ENCODE assay signal across 1 cellular context in the genomic region with DNA sequence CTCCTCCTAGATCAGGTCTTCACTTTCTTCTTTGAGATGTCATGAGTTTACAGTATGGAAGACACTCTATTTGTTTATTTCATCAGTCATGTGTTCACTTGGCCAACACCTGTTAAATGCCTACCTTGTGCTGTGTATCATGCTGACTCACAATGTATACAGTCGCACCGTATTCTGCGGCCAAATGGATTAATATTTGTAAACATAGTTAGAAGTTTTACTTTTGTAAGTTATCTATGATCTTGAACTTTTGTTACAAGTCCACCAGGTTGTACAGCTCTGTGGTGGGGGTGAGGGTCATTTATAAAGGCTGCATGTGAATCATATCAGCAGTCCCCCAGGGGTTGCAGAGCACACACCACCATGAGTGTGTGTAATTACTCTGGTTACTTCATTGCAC.
TF ChIP-seq lines count a peak whose summit lies in the region.

No MANE protein-coding gene starts in this region.

TF ChIP-seq in HepG2, 621 proteins besides CTCF, POLR2A, EP300 and RAD21 (continued from another document and continues in another):
- TF ChIP-seq, protein P1, sequence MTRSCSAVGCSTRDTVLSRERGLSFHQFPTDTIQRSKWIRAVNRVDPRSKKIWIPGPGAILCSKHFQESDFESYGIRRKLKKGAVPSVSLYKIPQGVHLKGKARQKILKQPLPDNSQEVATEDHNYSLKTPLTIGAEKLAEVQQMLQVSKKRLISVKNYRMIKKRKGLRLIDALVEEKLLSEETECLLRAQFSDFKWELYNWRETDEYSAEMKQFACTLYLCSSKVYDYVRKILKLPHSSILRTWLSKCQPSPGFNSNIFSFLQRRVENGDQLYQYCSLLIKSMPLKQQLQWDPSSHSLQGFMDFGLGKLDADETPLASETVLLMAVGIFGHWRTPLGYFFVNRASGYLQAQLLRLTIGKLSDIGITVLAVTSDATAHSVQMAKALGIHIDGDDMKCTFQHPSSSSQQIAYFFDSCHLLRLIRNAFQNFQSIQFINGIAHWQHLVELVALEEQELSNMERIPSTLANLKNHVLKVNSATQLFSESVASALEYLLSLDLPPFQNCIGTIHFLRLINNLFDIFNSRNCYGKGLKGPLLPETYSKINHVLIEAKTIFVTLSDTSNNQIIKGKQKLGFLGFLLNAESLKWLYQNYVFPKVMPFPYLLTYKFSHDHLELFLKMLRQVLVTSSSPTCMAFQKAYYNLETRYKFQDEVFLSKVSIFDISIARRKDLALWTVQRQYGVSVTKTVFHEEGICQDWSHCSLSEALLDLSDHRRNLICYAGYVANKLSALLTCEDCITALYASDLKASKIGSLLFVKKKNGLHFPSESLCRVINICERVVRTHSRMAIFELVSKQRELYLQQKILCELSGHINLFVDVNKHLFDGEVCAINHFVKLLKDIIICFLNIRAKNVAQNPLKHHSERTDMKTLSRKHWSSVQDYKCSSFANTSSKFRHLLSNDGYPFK (CRISPR knock-in tag; IDR thresholded peaks at IDR 0.05; ENCODE audit: borderline replicate concordance): no peak
- peak; percentile 74; the same call in 1 of the 2 replicates for TF ChIP-seq FOXK1 (CRISPR knock-in tag; IDR thresholded peaks at IDR 0.05; ENCODE audit: borderline replicate concordance, low read depth)
- no peak for TF ChIP-seq EZH2 (conservative IDR thresholded peaks at IDR 0.05; ENCODE audit: low read depth, low read length)
- no peak for TF ChIP-seq ZSCAN12 (CRISPR knock-in tag; IDR thresholded peaks at IDR 0.05)
- TF ChIP-seq, protein P2, sequence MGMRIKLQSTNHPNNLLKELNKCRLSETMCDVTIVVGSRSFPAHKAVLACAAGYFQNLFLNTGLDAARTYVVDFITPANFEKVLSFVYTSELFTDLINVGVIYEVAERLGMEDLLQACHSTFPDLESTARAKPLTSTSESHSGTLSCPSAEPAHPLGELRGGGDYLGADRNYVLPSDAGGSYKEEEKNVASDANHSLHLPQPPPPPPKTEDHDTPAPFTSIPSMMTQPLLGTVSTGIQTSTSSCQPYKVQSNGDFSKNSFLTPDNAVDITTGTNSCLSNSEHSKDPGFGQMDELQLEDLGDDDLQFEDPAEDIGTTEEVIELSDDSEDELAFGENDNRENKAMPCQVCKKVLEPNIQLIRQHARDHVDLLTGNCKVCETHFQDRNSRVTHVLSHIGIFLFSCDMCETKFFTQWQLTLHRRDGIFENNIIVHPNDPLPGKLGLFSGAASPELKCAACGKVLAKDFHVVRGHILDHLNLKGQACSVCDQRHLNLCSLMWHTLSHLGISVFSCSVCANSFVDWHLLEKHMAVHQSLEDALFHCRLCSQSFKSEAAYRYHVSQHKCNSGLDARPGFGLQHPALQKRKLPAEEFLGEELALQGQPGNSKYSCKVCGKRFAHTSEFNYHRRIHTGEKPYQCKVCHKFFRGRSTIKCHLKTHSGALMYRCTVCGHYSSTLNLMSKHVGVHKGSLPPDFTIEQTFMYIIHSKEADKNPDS (CRISPR knock-in tag; IDR thresholded peaks at IDR 0.05): no peak
- no peak for TF ChIP-seq ZNF30 (CRISPR knock-in tag; IDR thresholded peaks at IDR 0.05)
- TF ChIP-seq ZEB1 (IDR thresholded peaks at IDR 0.05; ENCODE audit: insufficient replicate concordance, low read depth): peak; percentile 49
- TF ChIP-seq, protein P3, sequence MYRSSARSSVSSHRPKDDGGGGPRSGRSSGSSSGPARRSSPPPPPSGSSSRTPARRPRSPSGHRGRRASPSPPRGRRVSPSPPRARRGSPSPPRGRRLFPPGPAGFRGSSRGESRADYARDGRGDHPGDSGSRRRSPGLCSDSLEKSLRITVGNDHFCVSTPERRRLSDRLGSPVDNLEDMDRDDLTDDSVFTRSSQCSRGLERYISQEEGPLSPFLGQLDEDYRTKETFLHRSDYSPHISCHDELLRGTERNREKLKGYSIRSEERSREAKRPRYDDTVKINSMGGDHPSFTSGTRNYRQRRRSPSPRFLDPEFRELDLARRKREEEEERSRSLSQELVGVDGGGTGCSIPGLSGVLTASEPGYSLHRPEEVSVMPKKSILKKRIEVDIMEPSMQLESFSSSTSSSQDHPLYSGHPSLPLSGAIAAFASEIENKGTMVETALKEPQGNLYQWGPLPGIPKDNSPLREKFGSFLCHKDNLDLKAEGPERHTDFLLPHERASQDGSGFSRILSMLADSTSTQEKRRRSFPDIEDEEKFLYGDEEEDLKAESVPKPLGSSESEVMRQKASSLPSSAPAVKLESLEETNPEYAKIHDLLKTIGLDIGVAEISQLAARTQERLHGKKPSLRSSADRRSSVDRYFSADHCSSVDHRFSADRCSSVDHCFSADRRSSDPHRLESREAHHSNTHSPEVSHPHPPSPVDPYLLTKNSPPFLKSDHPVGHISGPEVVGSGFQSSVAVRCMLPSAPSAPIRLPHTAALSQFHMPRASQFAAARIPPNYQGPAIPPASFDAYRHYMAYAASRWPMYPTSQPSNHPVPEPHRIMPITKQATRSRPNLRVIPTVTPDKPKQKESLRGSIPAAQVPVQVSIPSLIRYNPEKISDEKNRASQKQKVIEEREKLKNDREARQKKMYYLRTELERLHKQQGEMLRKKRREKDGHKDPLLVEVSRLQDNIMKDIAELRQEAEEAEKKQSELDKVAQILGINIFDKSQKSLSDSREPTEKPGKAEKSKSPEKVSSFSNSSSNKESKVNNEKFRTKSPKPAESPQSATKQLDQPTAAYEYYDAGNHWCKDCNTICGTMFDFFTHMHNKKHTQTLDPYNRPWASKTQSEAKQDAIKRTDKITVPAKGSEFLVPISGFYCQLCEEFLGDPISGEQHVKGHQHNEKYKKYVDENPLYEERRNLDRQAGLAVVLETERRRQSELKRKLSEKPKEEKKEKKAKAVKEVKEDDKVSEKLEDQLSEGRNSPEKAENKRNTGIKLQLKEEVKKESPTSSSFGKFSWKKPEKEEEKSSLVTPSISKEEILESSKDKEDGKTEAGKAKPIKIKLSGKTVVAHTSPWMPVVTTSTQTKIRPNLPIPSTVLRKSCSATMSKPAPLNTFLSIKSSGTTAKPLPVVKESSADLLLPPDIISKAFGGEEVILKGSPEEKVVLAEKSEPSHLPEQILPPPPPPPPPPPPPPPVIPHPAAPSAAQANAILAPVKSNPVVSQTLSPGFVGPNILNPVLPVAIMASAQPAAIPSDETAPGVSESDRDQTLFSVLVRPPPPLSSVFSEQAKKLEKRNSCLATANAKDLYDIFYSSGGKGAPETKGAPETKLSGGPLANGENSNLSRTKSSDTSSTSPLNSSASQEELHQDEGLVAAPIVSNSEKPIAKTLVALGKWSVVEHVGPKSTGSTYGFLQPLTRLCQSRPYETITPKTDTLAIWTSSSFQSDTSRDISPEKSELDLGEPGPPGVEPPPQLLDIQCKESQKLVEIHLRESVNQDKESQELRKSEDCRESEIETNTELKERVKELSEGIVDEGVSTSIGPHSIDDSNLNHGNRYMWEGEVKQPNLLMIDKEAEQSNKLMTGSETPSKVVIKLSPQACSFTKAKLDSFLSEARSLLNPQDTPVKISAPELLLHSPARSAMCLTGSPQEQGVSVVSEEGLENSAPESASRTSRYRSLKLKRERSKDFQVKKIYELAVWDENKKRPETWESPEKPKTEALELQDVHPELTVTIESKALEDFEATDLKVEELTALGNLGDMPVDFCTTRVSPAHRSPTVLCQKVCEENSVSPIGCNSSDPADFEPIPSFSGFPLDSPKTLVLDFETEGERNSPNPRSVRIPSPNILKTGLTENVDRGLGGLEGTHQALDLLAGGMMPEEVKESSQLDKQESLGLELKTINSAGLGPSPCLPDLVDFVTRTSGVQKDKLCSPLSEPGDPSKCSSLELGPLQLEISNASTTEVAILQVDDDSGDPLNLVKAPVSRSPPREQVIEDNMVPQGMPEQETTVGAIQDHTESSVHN (CRISPR knock-in tag; IDR thresholded peaks at IDR 0.05): no peak
- no peak for TF ChIP-seq KAT2B (IDR thresholded peaks at IDR 0.05; ENCODE audit: borderline replicate concordance, low read depth, low read length)
- TF ChIP-seq ZNF451 (CRISPR knock-in tag; IDR thresholded peaks at IDR 0.05): no peak
- TF ChIP-seq, protein P4, sequence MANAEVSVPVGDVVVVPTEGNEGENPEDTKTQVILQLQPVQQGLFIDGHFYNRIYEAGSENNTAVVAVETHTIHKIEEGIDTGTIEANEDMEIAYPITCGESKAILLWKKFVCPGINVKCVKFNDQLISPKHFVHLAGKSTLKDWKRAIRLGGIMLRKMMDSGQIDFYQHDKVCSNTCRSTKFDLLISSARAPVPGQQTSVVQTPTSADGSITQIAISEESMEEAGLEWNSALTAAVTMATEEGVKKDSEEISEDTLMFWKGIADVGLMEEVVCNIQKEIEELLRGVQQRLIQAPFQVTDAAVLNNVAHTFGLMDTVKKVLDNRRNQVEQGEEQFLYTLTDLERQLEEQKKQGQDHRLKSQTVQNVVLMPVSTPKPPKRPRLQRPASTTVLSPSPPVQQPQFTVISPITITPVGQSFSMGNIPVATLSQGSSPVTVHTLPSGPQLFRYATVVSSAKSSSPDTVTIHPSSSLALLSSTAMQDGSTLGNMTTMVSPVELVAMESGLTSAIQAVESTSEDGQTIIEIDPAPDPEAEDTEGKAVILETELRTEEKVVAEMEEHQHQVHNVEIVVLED (CRISPR knock-in tag; IDR thresholded peaks at IDR 0.05; ENCODE audit: borderline replicate concordance): no peak
- no peak for TF ChIP-seq SRSF1 (optimal IDR thresholded peaks at IDR 0.05; ENCODE audit: low read depth, low read length)
- TF ChIP-seq, protein P5, sequence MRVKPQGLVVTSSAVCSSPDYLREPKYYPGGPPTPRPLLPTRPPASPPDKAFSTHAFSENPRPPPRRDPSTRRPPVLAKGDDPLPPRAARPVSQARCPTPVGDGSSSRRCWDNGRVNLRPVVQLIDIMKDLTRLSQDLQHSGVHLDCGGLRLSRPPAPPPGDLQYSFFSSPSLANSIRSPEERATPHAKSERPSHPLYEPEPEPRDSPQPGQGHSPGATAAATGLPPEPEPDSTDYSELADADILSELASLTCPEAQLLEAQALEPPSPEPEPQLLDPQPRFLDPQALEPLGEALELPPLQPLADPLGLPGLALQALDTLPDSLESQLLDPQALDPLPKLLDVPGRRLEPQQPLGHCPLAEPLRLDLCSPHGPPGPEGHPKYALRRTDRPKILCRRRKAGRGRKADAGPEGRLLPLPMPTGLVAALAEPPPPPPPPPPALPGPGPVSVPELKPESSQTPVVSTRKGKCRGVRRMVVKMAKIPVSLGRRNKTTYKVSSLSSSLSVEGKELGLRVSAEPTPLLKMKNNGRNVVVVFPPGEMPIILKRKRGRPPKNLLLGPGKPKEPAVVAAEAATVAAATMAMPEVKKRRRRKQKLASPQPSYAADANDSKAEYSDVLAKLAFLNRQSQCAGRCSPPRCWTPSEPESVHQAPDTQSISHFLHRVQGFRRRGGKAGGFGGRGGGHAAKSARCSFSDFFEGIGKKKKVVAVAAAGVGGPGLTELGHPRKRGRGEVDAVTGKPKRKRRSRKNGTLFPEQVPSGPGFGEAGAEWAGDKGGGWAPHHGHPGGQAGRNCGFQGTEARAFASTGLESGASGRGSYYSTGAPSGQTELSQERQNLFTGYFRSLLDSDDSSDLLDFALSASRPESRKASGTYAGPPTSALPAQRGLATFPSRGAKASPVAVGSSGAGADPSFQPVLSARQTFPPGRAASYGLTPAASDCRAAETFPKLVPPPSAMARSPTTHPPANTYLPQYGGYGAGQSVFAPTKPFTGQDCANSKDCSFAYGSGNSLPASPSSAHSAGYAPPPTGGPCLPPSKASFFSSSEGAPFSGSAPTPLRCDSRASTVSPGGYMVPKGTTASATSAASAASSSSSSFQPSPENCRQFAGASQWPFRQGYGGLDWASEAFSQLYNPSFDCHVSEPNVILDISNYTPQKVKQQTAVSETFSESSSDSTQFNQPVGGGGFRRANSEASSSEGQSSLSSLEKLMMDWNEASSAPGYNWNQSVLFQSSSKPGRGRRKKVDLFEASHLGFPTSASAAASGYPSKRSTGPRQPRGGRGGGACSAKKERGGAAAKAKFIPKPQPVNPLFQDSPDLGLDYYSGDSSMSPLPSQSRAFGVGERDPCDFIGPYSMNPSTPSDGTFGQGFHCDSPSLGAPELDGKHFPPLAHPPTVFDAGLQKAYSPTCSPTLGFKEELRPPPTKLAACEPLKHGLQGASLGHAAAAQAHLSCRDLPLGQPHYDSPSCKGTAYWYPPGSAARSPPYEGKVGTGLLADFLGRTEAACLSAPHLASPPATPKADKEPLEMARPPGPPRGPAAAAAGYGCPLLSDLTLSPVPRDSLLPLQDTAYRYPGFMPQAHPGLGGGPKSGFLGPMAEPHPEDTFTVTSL (CRISPR knock-in tag; IDR thresholded peaks at IDR 0.05; ENCODE audit: borderline replicate concordance): peak; percentile 92
- TF ChIP-seq, protein P6, sequence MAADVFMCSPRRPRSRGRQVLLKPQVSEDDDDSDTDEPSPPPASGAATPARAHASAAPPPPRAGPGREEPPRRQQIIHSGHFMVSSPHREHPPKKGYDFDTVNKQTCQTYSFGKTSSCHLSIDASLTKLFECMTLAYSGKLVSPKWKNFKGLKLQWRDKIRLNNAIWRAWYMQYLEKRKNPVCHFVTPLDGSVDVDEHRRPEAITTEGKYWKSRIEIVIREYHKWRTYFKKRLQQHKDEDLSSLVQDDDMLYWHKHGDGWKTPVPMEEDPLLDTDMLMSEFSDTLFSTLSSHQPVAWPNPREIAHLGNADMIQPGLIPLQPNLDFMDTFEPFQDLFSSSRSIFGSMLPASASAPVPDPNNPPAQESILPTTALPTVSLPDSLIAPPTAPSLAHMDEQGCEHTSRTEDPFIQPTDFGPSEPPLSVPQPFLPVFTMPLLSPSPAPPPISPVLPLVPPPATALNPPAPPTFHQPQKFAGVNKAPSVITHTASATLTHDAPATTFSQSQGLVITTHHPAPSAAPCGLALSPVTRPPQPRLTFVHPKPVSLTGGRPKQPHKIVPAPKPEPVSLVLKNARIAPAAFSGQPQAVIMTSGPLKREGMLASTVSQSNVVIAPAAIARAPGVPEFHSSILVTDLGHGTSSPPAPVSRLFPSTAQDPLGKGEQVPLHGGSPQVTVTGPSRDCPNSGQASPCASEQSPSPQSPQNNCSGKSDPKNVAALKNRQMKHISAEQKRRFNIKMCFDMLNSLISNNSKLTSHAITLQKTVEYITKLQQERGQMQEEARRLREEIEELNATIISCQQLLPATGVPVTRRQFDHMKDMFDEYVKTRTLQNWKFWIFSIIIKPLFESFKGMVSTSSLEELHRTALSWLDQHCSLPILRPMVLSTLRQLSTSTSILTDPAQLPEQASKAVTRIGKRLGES (CRISPR knock-in tag; IDR thresholded peaks at IDR 0.05; ENCODE audit: borderline replicate concordance): no peak
